Comparison of ENCODE assay signal across 8 cellular contexts in genomic region chr17:80992077-80992947, GRCh38. TPM values are rescaled to one million over a fixed set of nuclear protein-coding genes. Genes with fewer than 3 reads are reported as not detected.
DNase-seq lines count a peak whose midpoint lies in the region; TF ChIP-seq lines count a peak whose summit lies in the region.

No MANE protein-coding gene starts in this region.

- TF ChIP-seq CTCF in Loucy (conservative IDR thresholded peaks at IDR 0.05; ENCODE audit: low read length) (no peak), dorsolateral prefrontal cortex (IDR thresholded peaks at IDR 0.05 in 54 of 56, conservative IDR thresholded peaks at IDR 0.05 in 2 of 56; ENCODE audit: low read depth in 1 of 56, partially characterized antibody in 56 of 56) (no peak)

- H3K27ac ChIP-seq in dorsolateral prefrontal cortex (peak overlapping the region in 35 of 59 donors; percentile 17 to 88 (median 67)), mucosa of rectum (ENCODE audit: low read depth in 2 of 2, low read length in 2 of 2) (peak overlapping the region in 1 of 2 donors; percentile 43)

- H3K27me3 ChIP-seq in Loucy (ENCODE audit: insufficient read depth, low read length, poor library complexity, severe bottlenecking) (no peaks in the 10 kb centered on the region), dorsolateral prefrontal cortex (no peaks in the 10 kb centered on the region), mucosa of rectum (ENCODE audit: control insufficient read depth in 2 of 2, insufficient read depth in 2 of 2, low read length in 2 of 2) (no peaks in the 10 kb centered on the region)

- H3K36me3 ChIP-seq in Loucy (ENCODE audit: insufficient read depth, low read length) = peaks cover 12% of the 10 kb centered on the region; the same call in 1 of the 2 replicates
- H3K36me3 ChIP-seq in mucosa of rectum (ENCODE audit: control insufficient read depth in 2 of 2, insufficient read depth in 2 of 2, low read length in 2 of 2) = peaks cover 19 to 22% of the 10 kb centered on the region in 2 donors

- H3K9ac ChIP-seq in Loucy (ENCODE audit: low read depth, low read length, poor library complexity, severe bottlenecking) (peak overlapping the region; percentile 81), mucosa of rectum (ENCODE audit: low read depth in 1 of 2, low read length in 2 of 2) (peak overlapping the region; percentile 75 to 83)

- peak overlapping the region; percentile 98 for H3K4me3 ChIP-seq in Loucy (ENCODE audit: low read length, poor library complexity, severe bottlenecking)
- peak overlapping the region; percentile 57 to 99 (median 83) for H3K4me3 ChIP-seq in dorsolateral prefrontal cortex
- peak overlapping the region; percentile 75 to 79 for H3K4me3 ChIP-seq in mucosa of rectum (ENCODE audit: low read length in 2 of 2)

- peaks cover 17% of the 10 kb centered on the region for H3K4me1 ChIP-seq in Loucy (ENCODE audit: insufficient read depth, low read length, poor library complexity, severe bottlenecking)
- H3K4me1 ChIP-seq in mucosa of rectum (ENCODE audit: control insufficient read depth in 2 of 2, insufficient read depth in 2 of 2, low read length in 2 of 2) = peaks cover 18 to 24% of the 10 kb centered on the region in 2 donors

- H2AFZ ChIP-seq in Loucy (ENCODE audit: low read length) = peak overlapping the region; percentile 99; the same call in 1 of the 2 replicates

- H3K79me2 ChIP-seq in Loucy (ENCODE audit: insufficient read depth, low read length) = peaks cover 21% of the 10 kb centered on the region

- H3K9me3 ChIP-seq in Loucy (ENCODE audit: insufficient read depth, low read depth, low read length) = no peaks in the 10 kb centered on the region
- no peaks in the 10 kb centered on the region for H3K9me3 ChIP-seq in mucosa of rectum (ENCODE audit: control insufficient read depth in 2 of 2, low read length in 2 of 2)

- DNase-seq in DMS53 (lab: John Stamatoyannopoulos, UW) (peak; percentile 60), DMS53 treated with DMSO at 0.1 percent for 48 hours (lab: John Stamatoyannopoulos, UW; ENCODE audit: unreplicated experiment) (no peak), dorsolateral prefrontal cortex (peak in 1 of 10 donors; percentile 44), hippocampal formation (lab: John Stamatoyannopoulos, UW) (no peak), NOMO-1 treated with DMSO at 0.1 percent for 48 hours (lab: John Stamatoyannopoulos, UW; ENCODE audit: unreplicated experiment) (no peak), activated gamma-delta T cell (lab: John Stamatoyannopoulos, UW) (no peak)

- H3K4me2 ChIP-seq in Loucy (ENCODE audit: low read depth, low read length, poor library complexity, severe bottlenecking) = peak overlapping the region; percentile 100

- intact Hi-C loops in dorsolateral prefrontal cortex (cut with DNase I) = loop anchor here (5.0 kb wide), 3 partner anchors 40 to 250 kb away; partner anchors contain the start of genes NDUFAF8 (in 1 of the 2) and TEPSIN (in 1 of the 2)

- H3F3A ChIP-seq in Loucy (ENCODE audit: low read depth) = no peaks in the 10 kb centered on the region

- H3K9me2 ChIP-seq in Loucy (replicated peaks; ENCODE audit: low read depth, low read length) = no peaks in the 10 kb centered on the region

- peaks cover 8% of the 10 kb centered on the region for H4K20me1 ChIP-seq in Loucy (ENCODE audit: insufficient read depth, low read length, poor library complexity, severe bottlenecking)

RNA-seq across cellular contexts. Expression of gene CHMP6, which starts 0.7 kb away (rescaled TPM):
- total RNA-seq in dorsolateral prefrontal cortex = 10 to 100 TPM; 15.4 to 33.4 (median 22.0) TPM

RNA-seq across cellular contexts. Expression of gene BAIAP2, which starts 42.6 kb away (rescaled TPM):
- total RNA-seq in dorsolateral prefrontal cortex = 100 to 1,000 TPM; 104 to 353 (median 235) TPM
